ENCODE assay signal across 8 cellular contexts in genomic region chr1:91712981-91713841, GRCh38.
DNase-seq lines count a peak whose midpoint lies in the region; ATAC-seq and TF ChIP-seq lines count a peak whose summit lies in the region.

No MANE protein-coding gene starts in this region.

- ATAC-seq in GM18511 (IDR thresholded peaks at IDR 0.05; ENCODE audit: unreplicated experiment) (peak; percentile 81), HG02798 (IDR thresholded peaks at IDR 0.05; ENCODE audit: poor library complexity, unreplicated experiment) (peak; percentile 82)

- 36% methylated on average over 15 of the region's 15 CpGs for WGBS in smooth muscle cell (ENCODE audit: low lambda C conversion rate)

- H3K36me3 ChIP-seq in smooth muscle cell (ENCODE audit: low read depth), result no peaks in the 10 kb centered on the region

- peaks cover 4% of the 10 kb centered on the region for H3F3A ChIP-seq in smooth muscle cell (ENCODE audit: low read depth)

- H3K27ac Mint-ChIP-seq in T-helper 2 cell treated with Interferon-gamma antibody and Interleukin-4, amounts not matched to agents 5 μg/mL and 100 μg/mL, for 36 hours, result peak overlapping the region; percentile 82

- no peaks in the 10 kb centered on the region for H3K27me3 ChIP-seq in smooth muscle cell (ENCODE audit: low read depth)

- peak overlapping the region; percentile 60 for H3K9ac ChIP-seq in smooth muscle cell (ENCODE audit: low read depth)

- no peak overlapping the region for H3K4me3 ChIP-seq in smooth muscle cell

- peak overlapping the region; percentile 50 for H3K4me3 Mint-ChIP-seq in T-helper 2 cell treated with Interferon-gamma antibody and Interleukin-4, amounts not matched to agents 5 μg/mL and 100 μg/mL, for 36 hours

- peak; percentile 83 for DNase-seq in T-helper 2 cell treated with Interferon-gamma antibody and Interleukin-4, amounts not matched to agents 5 μg/mL and 100 μg/mL, for 36 hours (ENCODE audit: low spot score)
- DNase-seq in fibroblast of the conjunctiva (ENCODE audit: low read depth) (peak; percentile 30), smooth muscle cell (lab: John Stamatoyannopoulos, UW; ENCODE audit: unreplicated experiment) (no peak), NCI-H2171 treated with DMSO at 0.1 percent for 48 hours (lab: John Stamatoyannopoulos, UW) (no peak), COLO829 (ENCODE audit: low spot score) (no peak), C1 segment of cervical spinal cord (lab: John Stamatoyannopoulos, UW) (no peak)

- peaks cover 26% of the 10 kb centered on the region for H3K36me3 Mint-ChIP-seq in T-helper 2 cell treated with Interferon-gamma antibody and Interleukin-4, amounts not matched to agents 5 μg/mL and 100 μg/mL, for 36 hours (ENCODE audit: low read depth)

- H3K9me3 ChIP-seq in smooth muscle cell (replicated peaks; ENCODE audit: low read depth), result no peaks in the 10 kb centered on the region

- H2AFZ ChIP-seq in smooth muscle cell (ENCODE audit: low read depth), result peak overlapping the region; percentile 10

- H4K20me1 ChIP-seq in smooth muscle cell (ENCODE audit: low read depth), result no peaks in the 10 kb centered on the region

- H3K4me2 ChIP-seq in smooth muscle cell, result peak overlapping the region; percentile 53

- H3K4me1 ChIP-seq in smooth muscle cell (ENCODE audit: low read depth), result peaks cover 12% of the 10 kb centered on the region

- TF ChIP-seq CTCF in smooth muscle cell (IDR thresholded peaks at IDR 0.05; ENCODE audit: borderline replicate concordance, insufficient read depth, poor library complexity, severe bottlenecking), result no peak

- H3K27me3 Mint-ChIP-seq in T-helper 2 cell treated with Interferon-gamma antibody and Interleukin-4, amounts not matched to agents 5 μg/mL and 100 μg/mL, for 36 hours (ENCODE audit: low read depth), result no peaks in the 10 kb centered on the region

- peak overlapping the region; percentile 74 for H3K27ac ChIP-seq in smooth muscle cell (ENCODE audit: low read depth)

- H3K4me1 Mint-ChIP-seq in T-helper 2 cell treated with Interferon-gamma antibody and Interleukin-4, amounts not matched to agents 5 μg/mL and 100 μg/mL, for 36 hours (ENCODE audit: low read depth), result peaks cover 39% of the 10 kb centered on the region

- H3K9me3 Mint-ChIP-seq in T-helper 2 cell treated with Interferon-gamma antibody and Interleukin-4, amounts not matched to agents 5 μg/mL and 100 μg/mL, for 36 hours, result no peaks in the 10 kb centered on the region

- H3K79me2 ChIP-seq in smooth muscle cell (ENCODE audit: low read depth), result no peaks in the 10 kb centered on the region

Comparison
In these comparisons a context has a peak if more than half of its experiments do, and no peak if none do; other contexts are left out.
1. DNase-seq: peak in T-helper 2 cell treated with Interferon-gamma antibody and Interleukin-4, amounts not matched to agents 5 μg/mL and 100 μg/mL, for 36 hours (single experiment) and fibroblast of the conjunctiva (single experiment); none in smooth muscle cell (single experiment), NCI-H2171 treated with DMSO at 0.1 percent for 48 hours (single experiment), COLO829 (single experiment) and C1 segment of cervical spinal cord (0 of 14).